Comparison of ENCODE assay signal across 8 cellular contexts in genomic region chr2:42770288-42771131, GRCh38. TPM values are rescaled to one million over a fixed set of nuclear protein-coding genes. Genes with fewer than 3 reads are reported as not detected.
DNase-seq lines count a peak whose midpoint lies in the region; ATAC-seq and TF ChIP-seq lines count a peak whose summit lies in the region.

No MANE protein-coding gene starts in this region.

- intact Hi-C loops in MCF 10A (cut with micrococcal nuclease) (no loop called here), breast epithelium (cut with DNase I; ENCODE audit: low total_unique reads) (no loop called here)

- no peaks in the 10 kb centered on the region for H3K27me3 Mint-ChIP-seq in MCF 10A (ENCODE audit: insufficient read depth, unreplicated experiment)
- no peaks in the 10 kb centered on the region for H3K27me3 Mint-ChIP-seq in progenitor cell of endocrine pancreas

- H3K4me3 Mint-ChIP-seq in MCF 10A (ENCODE audit: unreplicated experiment) (no peak overlapping the region), progenitor cell of endocrine pancreas (ENCODE audit: low read depth) (no peak overlapping the region)

- H3K27ac ChIP-seq in breast epithelium = no peak overlapping the region
- H3K27ac ChIP-seq in foreskin keratinocyte = no peak overlapping the region

- H3K9me3 Mint-ChIP-seq in MCF 10A (ENCODE audit: unreplicated experiment) (no peaks in the 10 kb centered on the region), progenitor cell of endocrine pancreas (ENCODE audit: low read depth) (peaks cover 3% of the 10 kb centered on the region)

- H3K27me3 ChIP-seq in breast epithelium = no peaks in the 10 kb centered on the region
- H3K27me3 ChIP-seq in foreskin keratinocyte = no peaks in the 10 kb centered on the region
- no peaks in the 10 kb centered on the region for H3K27me3 ChIP-seq in MG63

- CTCF ChIA-PET in MCF 10A (lab: Yijun Ruan, JAX) = interaction anchor here (1.7 kb wide), 1 partner anchor 44 kb away, joined by 4 read pairs; no protein-coding TSS in a partner anchor

- DNase-seq in MCF 10A (ENCODE audit: unreplicated experiment) (peak; percentile 47), breast epithelium (ENCODE audit: low spot score in 2 of 2) (no peak), HPDE6-E6E7 (ENCODE audit: extremely low spot score) (peak; percentile 23), SK-N-DZ (ENCODE audit: low spot score) (peak; percentile 80), foreskin keratinocyte (no peak), progenitor cell of endocrine pancreas (ENCODE audit: low spot score, unreplicated experiment) (no peak), MG63 (no peak)
- DNase-seq in activated CD4-positive, alpha-beta T cell treated with anti-CD3 and anti-CD28 coated beads for 1 hour = no peak

- ATAC-seq in foreskin keratinocyte = peak; percentile 56

- TF ChIP-seq CTCF in MCF 10A (IDR thresholded peaks at IDR 0.05; ENCODE audit: unreplicated experiment) = peak; percentile 12
- TF ChIP-seq CTCF in breast epithelium (IDR thresholded peaks at IDR 0.05) = no peak
- peak; percentile 48 for TF ChIP-seq CTCF in foreskin keratinocyte (conservative IDR thresholded peaks at IDR 0.05)
- TF ChIP-seq CTCF in progenitor cell of endocrine pancreas (IDR thresholded peaks at IDR 0.05; ENCODE audit: unreplicated experiment) = peak; percentile 61

- H3K9me3 ChIP-seq in breast epithelium (no peaks in the 10 kb centered on the region), MG63 (no peaks in the 10 kb centered on the region)

- H3K36me3 ChIP-seq in breast epithelium (no peaks in the 10 kb centered on the region), MG63 (no peaks in the 10 kb centered on the region)

- H3K4me1 ChIP-seq in breast epithelium (no peaks in the 10 kb centered on the region), foreskin keratinocyte (no peaks in the 10 kb centered on the region)

- H3K27ac Mint-ChIP-seq in MCF 10A (ENCODE audit: low read depth, unreplicated experiment) = no peak overlapping the region
- no peak overlapping the region for H3K27ac Mint-ChIP-seq in progenitor cell of endocrine pancreas

- H3K4me1 Mint-ChIP-seq in MCF 10A (ENCODE audit: insufficient read depth, unreplicated experiment) (no peaks in the 10 kb centered on the region), progenitor cell of endocrine pancreas (ENCODE audit: low read depth) (peaks cover 1% of the 10 kb centered on the region)

- H3K4me3 ChIP-seq in breast epithelium (no peak overlapping the region), MG63 (no peak overlapping the region)

- H3K36me3 Mint-ChIP-seq in MCF 10A (ENCODE audit: insufficient read depth, unreplicated experiment) (no peaks in the 10 kb centered on the region), progenitor cell of endocrine pancreas (ENCODE audit: insufficient read depth) (peaks cover 6% of the 10 kb centered on the region)

- no peak for TF ChIP-seq POLR2A in breast epithelium (IDR thresholded peaks at IDR 0.05)

- BruUV-seq in MCF 10A (replicated peaks; lab: Mats Ljungman, UMichigan) = no TSS peak

- POLR2A ChIA-PET in MCF 10A (lab: Yijun Ruan, JAX) = no interaction called here

RNA-seq across cellular contexts. Expression of gene OXER1, which starts 6.6 kb away (rescaled TPM):
- not detected in 2 replicates for total RNA-seq in MCF 10A (2022)
- total RNA-seq in breast epithelium = 1 to 10 TPM in 1 of 3 donors, under 1 TPM in 2; 0.80 to 1.0 (median 0.98) TPM
- not detected in 2 replicates for polyA plus RNA-seq in SK-N-DZ (2014; cell fraction: cytosol; rRNA removed)
- not detected in 2 replicates for polyA plus RNA-seq in SK-N-DZ (2014; cell fraction: nucleus; rRNA removed)
- 0.07 TPM in 1 of 2 replicates, not detected in the other for total RNA-seq in foreskin keratinocyte
- 0.04 and 0.08 TPM in 2 replicates for polyA plus RNA-seq in foreskin keratinocyte
- total RNA-seq in progenitor cell of endocrine pancreas = 4.3 and 4.6 TPM in 2 replicates
- total RNA-seq in MG63 (2014; rRNA removed; shearing (Covaris generic); ENCODE audit: low replicate concordance) = not detected in 2 replicates

RNA-seq across cellular contexts. Expression of gene HAAO, which starts 21.9 kb away (rescaled TPM):
- total RNA-seq in MCF 10A (2022) = not detected in 2 replicates
- 1 to 10 TPM; 4.4 to 6.2 (median 5.9) TPM for total RNA-seq in breast epithelium
- polyA plus RNA-seq in SK-N-DZ (2014; cell fraction: cytosol; rRNA removed) = not detected in 2 replicates
- not detected in 2 replicates for polyA plus RNA-seq in SK-N-DZ (2014; cell fraction: nucleus; rRNA removed)
- 0.48 and 0.56 TPM in 2 replicates for total RNA-seq in foreskin keratinocyte
- polyA plus RNA-seq in foreskin keratinocyte = 0.47 and 0.57 TPM in 2 replicates
- 14.5 and 16.7 TPM in 2 replicates for total RNA-seq in progenitor cell of endocrine pancreas
- not detected in 2 replicates for total RNA-seq in MG63 (2014; rRNA removed; shearing (Covaris generic); ENCODE audit: low replicate concordance)

Comparison
In these comparisons a context has a peak if more than half of its experiments do, and no peak if none do; other contexts are left out.
1. DNase-seq: peak in MCF 10A (single experiment), HPDE6-E6E7 (single experiment) and SK-N-DZ (single experiment); none in breast epithelium (0 of 2), foreskin keratinocyte (0 of 2), progenitor cell of endocrine pancreas (single experiment), MG63 (single experiment) and activated CD4-positive, alpha-beta T cell treated with anti-CD3 and anti-CD28 coated beads for 1 hour (single experiment).
2. CTCF ChIP-seq: peak in MCF 10A (single experiment), foreskin keratinocyte (single experiment) and progenitor cell of endocrine pancreas (single experiment); none in breast epithelium (0 of 3).